ENCODE assay signal across 1 cellular context in genomic region chr7:106057204-106057961, GRCh38.
TF ChIP-seq lines count a peak whose summit lies in the region.

No MANE protein-coding gene starts in this region.

TF ChIP-seq in K562, 482 proteins besides CTCF, POLR2A, EP300 and RAD21 (continued from another document):
- no peak for TF ChIP-seq ELF2 (CRISPR knock-in tag; IDR thresholded peaks at IDR 0.05)
- TF ChIP-seq L3MBTL2 (IDR thresholded peaks at IDR 0.05) = 0 out of 2 replicates have a peak, but pooled peaks have one; percentile 11
- no peak for TF ChIP-seq SFPQ (IDR thresholded peaks at IDR 0.05; ENCODE audit: low read depth, low read length)
- no peak for TF ChIP-seq PPARD (CRISPR knock-in tag; IDR thresholded peaks at IDR 0.05)
- TF ChIP-seq, protein P1, sequence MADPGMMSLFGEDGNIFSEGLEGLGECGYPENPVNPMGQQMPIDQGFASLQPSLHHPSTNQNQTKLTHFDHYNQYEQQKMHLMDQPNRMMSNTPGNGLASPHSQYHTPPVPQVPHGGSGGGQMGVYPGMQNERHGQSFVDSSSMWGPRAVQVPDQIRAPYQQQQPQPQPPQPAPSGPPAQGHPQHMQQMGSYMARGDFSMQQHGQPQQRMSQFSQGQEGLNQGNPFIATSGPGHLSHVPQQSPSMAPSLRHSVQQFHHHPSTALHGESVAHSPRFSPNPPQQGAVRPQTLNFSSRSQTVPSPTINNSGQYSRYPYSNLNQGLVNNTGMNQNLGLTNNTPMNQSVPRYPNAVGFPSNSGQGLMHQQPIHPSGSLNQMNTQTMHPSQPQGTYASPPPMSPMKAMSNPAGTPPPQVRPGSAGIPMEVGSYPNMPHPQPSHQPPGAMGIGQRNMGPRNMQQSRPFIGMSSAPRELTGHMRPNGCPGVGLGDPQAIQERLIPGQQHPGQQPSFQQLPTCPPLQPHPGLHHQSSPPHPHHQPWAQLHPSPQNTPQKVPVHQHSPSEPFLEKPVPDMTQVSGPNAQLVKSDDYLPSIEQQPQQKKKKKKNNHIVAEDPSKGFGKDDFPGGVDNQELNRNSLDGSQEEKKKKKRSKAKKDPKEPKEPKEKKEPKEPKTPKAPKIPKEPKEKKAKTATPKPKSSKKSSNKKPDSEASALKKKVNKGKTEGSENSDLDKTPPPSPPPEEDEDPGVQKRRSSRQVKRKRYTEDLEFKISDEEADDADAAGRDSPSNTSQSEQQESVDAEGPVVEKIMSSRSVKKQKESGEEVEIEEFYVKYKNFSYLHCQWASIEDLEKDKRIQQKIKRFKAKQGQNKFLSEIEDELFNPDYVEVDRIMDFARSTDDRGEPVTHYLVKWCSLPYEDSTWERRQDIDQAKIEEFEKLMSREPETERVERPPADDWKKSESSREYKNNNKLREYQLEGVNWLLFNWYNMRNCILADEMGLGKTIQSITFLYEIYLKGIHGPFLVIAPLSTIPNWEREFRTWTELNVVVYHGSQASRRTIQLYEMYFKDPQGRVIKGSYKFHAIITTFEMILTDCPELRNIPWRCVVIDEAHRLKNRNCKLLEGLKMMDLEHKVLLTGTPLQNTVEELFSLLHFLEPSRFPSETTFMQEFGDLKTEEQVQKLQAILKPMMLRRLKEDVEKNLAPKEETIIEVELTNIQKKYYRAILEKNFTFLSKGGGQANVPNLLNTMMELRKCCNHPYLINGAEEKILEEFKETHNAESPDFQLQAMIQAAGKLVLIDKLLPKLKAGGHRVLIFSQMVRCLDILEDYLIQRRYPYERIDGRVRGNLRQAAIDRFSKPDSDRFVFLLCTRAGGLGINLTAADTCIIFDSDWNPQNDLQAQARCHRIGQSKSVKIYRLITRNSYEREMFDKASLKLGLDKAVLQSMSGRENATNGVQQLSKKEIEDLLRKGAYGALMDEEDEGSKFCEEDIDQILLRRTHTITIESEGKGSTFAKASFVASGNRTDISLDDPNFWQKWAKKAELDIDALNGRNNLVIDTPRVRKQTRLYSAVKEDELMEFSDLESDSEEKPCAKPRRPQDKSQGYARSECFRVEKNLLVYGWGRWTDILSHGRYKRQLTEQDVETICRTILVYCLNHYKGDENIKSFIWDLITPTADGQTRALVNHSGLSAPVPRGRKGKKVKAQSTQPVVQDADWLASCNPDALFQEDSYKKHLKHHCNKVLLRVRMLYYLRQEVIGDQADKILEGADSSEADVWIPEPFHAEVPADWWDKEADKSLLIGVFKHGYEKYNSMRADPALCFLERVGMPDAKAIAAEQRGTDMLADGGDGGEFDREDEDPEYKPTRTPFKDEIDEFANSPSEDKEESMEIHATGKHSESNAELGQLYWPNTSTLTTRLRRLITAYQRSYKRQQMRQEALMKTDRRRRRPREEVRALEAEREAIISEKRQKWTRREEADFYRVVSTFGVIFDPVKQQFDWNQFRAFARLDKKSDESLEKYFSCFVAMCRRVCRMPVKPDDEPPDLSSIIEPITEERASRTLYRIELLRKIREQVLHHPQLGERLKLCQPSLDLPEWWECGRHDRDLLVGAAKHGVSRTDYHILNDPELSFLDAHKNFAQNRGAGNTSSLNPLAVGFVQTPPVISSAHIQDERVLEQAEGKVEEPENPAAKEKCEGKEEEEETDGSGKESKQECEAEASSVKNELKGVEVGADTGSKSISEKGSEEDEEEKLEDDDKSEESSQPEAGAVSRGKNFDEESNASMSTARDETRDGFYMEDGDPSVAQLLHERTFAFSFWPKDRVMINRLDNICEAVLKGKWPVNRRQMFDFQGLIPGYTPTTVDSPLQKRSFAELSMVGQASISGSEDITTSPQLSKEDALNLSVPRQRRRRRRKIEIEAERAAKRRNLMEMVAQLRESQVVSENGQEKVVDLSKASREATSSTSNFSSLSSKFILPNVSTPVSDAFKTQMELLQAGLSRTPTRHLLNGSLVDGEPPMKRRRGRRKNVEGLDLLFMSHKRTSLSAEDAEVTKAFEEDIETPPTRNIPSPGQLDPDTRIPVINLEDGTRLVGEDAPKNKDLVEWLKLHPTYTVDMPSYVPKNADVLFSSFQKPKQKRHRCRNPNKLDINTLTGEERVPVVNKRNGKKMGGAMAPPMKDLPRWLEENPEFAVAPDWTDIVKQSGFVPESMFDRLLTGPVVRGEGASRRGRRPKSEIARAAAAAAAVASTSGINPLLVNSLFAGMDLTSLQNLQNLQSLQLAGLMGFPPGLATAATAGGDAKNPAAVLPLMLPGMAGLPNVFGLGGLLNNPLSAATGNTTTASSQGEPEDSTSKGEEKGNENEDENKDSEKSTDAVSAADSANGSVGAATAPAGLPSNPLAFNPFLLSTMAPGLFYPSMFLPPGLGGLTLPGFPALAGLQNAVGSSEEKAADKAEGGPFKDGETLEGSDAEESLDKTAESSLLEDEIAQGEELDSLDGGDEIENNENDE (IDR thresholded peaks at IDR 0.05; ENCODE audit: low read depth, low read length) = no peak
- TF ChIP-seq, protein P2, sequence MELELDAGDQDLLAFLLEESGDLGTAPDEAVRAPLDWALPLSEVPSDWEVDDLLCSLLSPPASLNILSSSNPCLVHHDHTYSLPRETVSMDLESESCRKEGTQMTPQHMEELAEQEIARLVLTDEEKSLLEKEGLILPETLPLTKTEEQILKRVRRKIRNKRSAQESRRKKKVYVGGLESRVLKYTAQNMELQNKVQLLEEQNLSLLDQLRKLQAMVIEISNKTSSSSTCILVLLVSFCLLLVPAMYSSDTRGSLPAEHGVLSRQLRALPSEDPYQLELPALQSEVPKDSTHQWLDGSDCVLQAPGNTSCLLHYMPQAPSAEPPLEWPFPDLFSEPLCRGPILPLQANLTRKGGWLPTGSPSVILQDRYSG (tag; conservative IDR thresholded peaks at IDR 0.05; ENCODE audit: low read depth) = no peak
- no peak for TF ChIP-seq RBBP5 (IDR thresholded peaks at IDR 0.05; ENCODE audit: borderline replicate concordance, insufficient read depth, low read length, poor library complexity, severe bottlenecking)
- peak; percentile 6 for TF ChIP-seq NEUROD1 (IDR thresholded peaks at IDR 0.05; ENCODE audit: borderline replicate concordance, low read depth, low read length, partially characterized antibody)
- no peak for TF ChIP-seq ZNF695 (CRISPR knock-in tag; IDR thresholded peaks at IDR 0.05)
- TF ChIP-seq ESRRA (IDR thresholded peaks at IDR 0.05; ENCODE audit: borderline replicate concordance, low read depth) = 0 out of 2 replicates have a peak, but pooled peaks have one; percentile 0
- TF ChIP-seq POLR3G (IDR thresholded peaks at IDR 0.05; ENCODE audit: extremely low read depth, insufficient read length, insufficient replicate concordance) = no peak
- TF ChIP-seq STAG1 (CRISPR knock-in tag; IDR thresholded peaks at IDR 0.05; ENCODE audit: borderline replicate concordance) = no peak
- TF ChIP-seq ZNF146 (CRISPR knock-in tag; IDR thresholded peaks at IDR 0.05; ENCODE audit: unreplicated experiment) = no peak
- TF ChIP-seq RBFOX2 (IDR thresholded peaks at IDR 0.05; ENCODE audit: low read depth, low read length) = no peak
- TF ChIP-seq GABPB1 (CRISPR knock-in tag; IDR thresholded peaks at IDR 0.05) = 0 out of 2 replicates have a peak, but pooled peaks have one; percentile 6
- TF ChIP-seq ZKSCAN1 (IDR thresholded peaks at IDR 0.05; ENCODE audit: low read depth, low read length) = 0 out of 2 replicates have a peak, but pooled peaks have one; percentile 5
- no peak for TF ChIP-seq CHD4 (IDR thresholded peaks at IDR 0.05; ENCODE audit: insufficient read depth, insufficient replicate concordance, low read depth, low read length, poor library complexity, severe bottlenecking)
- no peak for TF ChIP-seq CBFA2T3 (IDR thresholded peaks at IDR 0.05)
- TF ChIP-seq BRF1 (IDR thresholded peaks at IDR 0.05; ENCODE audit: borderline replicate concordance, extremely low read depth, insufficient read length) = no peak
- TF ChIP-seq CEBPG (CRISPR knock-in tag; IDR thresholded peaks at IDR 0.05) = no peak
- peak; percentile 43 to 46; a peak in 2 of 4 replicates for TF ChIP-seq CEBPG (tag; conservative IDR thresholded peaks at IDR 0.05 in 1 of 2, IDR thresholded peaks at IDR 0.05 in 1 of 2)
- TF ChIP-seq, protein P3, sequence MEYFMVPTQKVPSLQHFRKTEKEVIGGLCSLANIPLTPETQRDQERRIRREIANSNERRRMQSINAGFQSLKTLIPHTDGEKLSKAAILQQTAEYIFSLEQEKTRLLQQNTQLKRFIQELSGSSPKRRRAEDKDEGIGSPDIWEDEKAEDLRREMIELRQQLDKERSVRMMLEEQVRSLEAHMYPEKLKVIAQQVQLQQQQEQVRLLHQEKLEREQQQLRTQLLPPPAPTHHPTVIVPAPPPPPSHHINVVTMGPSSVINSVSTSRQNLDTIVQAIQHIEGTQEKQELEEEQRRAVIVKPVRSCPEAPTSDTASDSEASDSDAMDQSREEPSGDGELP (CRISPR knock-in tag; IDR thresholded peaks at IDR 0.05; ENCODE audit: borderline replicate concordance) = 0 out of 2 replicates have a peak, but pooled peaks have one; percentile 10
- TF ChIP-seq ZNF740 (CRISPR knock-in tag; IDR thresholded peaks at IDR 0.05) = no peak
- no peak for TF ChIP-seq ZNF740 (tag; IDR thresholded peaks at IDR 0.05)
- 0 out of 4 replicates have a peak, but pooled peaks of 1 of the 2 experiments have one; percentile 14 for TF ChIP-seq KDM4B (IDR thresholded peaks at IDR 0.05; ENCODE audit: borderline replicate concordance in 2 of 2, low read depth in 1 of 2)
- no peak for TF ChIP-seq DMBX1 (CRISPR knock-in tag; IDR thresholded peaks at IDR 0.05; ENCODE audit: borderline replicate concordance)
- peak; percentile 83 for TF ChIP-seq CEBPB (tag; IDR thresholded peaks at IDR 0.05)
- TF ChIP-seq ZSCAN32 (CRISPR knock-in tag; IDR thresholded peaks at IDR 0.05) = no peak
- 0 out of 2 replicates have a peak, but pooled peaks have one; percentile 10 for TF ChIP-seq CTBP1 (IDR thresholded peaks at IDR 0.05; ENCODE audit: borderline replicate concordance)
- 0 out of 2 replicates have a peak, but pooled peaks have one; percentile 41 for TF ChIP-seq GTF2E2 (tag; IDR thresholded peaks at IDR 0.05)
